2 cellular contexts compared by ENCODE assay signal in the genomic region with DNA sequence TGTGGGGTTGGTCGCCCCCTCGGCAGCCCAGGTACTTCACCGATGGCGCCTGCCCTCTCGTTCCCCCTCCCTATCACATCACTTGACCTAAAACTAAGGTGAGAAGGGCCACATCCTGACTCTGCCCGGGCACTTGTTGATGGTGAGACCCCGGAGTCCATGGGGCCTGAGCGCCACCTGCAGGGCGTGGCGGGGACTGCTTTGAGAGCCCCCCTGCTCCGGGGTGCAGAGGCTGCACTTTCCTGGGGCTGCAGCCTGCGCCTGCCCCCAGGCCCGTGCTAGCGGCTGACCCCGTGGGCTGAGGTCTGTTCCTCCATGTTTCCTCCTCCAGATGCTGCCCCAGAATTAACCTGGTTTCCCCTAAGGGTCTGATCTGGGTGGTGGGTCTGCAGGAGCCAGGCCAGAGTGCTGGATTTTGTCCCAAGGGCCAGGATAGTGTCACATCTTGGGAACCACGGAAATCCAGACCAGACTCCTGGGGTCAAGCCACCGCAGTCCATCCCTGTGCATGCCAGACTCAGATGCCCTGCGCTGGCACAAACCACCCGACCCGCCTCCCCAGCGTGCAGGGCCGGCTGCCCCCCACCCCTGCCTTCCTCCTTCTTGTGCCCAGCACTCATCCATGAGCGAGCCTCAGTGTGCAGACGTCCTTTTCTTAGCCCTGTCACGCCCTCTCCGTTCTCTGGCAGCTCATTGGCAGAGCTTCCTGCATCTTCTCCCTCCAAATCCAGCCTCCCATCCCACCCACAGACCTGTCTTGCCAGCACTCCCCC.
TF ChIP-seq lines count a peak whose summit lies in the region.

No MANE protein-coding gene starts in this region.

TF ChIP-seq in SK-N-SH, 30 proteins besides CTCF, POLR2A, EP300 and RAD21 (continued from another document):
- 0 out of 2 replicates have a peak, but pooled peaks have one; percentile 1 for TF ChIP-seq POLR2AphosphoS5 (IDR thresholded peaks at IDR 0.05; ENCODE audit: low read depth, low read length)
- no peak for TF ChIP-seq CHD2 (IDR thresholded peaks at IDR 0.05; ENCODE audit: low read length, partially characterized antibody)
- TF ChIP-seq, protein P1, sequence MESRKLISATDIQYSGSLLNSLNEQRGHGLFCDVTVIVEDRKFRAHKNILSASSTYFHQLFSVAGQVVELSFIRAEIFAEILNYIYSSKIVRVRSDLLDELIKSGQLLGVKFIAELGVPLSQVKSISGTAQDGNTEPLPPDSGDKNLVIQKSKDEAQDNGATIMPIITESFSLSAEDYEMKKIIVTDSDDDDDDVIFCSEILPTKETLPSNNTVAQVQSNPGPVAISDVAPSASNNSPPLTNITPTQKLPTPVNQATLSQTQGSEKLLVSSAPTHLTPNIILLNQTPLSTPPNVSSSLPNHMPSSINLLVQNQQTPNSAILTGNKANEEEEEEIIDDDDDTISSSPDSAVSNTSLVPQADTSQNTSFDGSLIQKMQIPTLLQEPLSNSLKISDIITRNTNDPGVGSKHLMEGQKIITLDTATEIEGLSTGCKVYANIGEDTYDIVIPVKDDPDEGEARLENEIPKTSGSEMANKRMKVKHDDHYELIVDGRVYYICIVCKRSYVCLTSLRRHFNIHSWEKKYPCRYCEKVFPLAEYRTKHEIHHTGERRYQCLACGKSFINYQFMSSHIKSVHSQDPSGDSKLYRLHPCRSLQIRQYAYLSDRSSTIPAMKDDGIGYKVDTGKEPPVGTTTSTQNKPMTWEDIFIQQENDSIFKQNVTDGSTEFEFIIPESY (IDR thresholded peaks at IDR 0.05; ENCODE audit: borderline replicate concordance, low read depth), result no peak
- peak; percentile 65 for TF ChIP-seq SMC3 (IDR thresholded peaks at IDR 0.05; ENCODE audit: low read depth, low read length)
- TF ChIP-seq USF1 (IDR thresholded peaks at IDR 0.05; ENCODE audit: borderline replicate concordance, low read depth), result no peak
- no peak for TF ChIP-seq IRF3 (IDR thresholded peaks at IDR 0.05; ENCODE audit: low read depth, low read length)
- TF ChIP-seq GATA2 (CRISPR knock-in tag; IDR thresholded peaks at IDR 0.05), result no peak

TF ChIP-seq in SK-N-SH treated with all-trans-retinoic acid at 6 μM for 48 hours, 23 proteins besides CTCF, POLR2A, EP300 and RAD21 (continued from another document):
- TF ChIP-seq ESRRG (CRISPR knock-in tag; IDR thresholded peaks at IDR 0.05) (no peak), ARNTL (CRISPR knock-in tag; IDR thresholded peaks at IDR 0.05; ENCODE audit: borderline replicate concordance, low read depth) (no peak), CSDC2 (CRISPR knock-in tag; IDR thresholded peaks at IDR 0.05) (no peak), PPARA (CRISPR knock-in tag; IDR thresholded peaks at IDR 0.05; ENCODE audit: borderline replicate concordance) (no peak), PATZ1 (CRISPR knock-in tag; IDR thresholded peaks at IDR 0.05; ENCODE audit: borderline replicate concordance) (no peak), ZFP3 (CRISPR knock-in tag; IDR thresholded peaks at IDR 0.05) (no peak), ZFP30 (CRISPR knock-in tag; IDR thresholded peaks at IDR 0.05) (no peak)
- TF ChIP-seq, protein P2, sequence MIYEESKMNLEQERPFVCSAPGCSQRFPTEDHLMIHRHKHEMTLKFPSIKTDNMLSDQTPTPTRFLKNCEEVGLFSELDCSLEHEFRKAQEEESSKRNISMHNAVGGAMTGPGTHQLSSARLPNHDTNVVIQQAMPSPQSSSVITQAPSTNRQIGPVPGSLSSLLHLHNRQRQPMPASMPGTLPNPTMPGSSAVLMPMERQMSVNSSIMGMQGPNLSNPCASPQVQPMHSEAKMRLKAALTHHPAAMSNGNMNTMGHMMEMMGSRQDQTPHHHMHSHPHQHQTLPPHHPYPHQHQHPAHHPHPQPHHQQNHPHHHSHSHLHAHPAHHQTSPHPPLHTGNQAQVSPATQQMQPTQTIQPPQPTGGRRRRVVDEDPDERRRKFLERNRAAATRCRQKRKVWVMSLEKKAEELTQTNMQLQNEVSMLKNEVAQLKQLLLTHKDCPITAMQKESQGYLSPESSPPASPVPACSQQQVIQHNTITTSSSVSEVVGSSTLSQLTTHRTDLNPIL (CRISPR knock-in tag; IDR thresholded peaks at IDR 0.05; ENCODE audit: low read depth), result no peak
- TF ChIP-seq, protein P3, sequence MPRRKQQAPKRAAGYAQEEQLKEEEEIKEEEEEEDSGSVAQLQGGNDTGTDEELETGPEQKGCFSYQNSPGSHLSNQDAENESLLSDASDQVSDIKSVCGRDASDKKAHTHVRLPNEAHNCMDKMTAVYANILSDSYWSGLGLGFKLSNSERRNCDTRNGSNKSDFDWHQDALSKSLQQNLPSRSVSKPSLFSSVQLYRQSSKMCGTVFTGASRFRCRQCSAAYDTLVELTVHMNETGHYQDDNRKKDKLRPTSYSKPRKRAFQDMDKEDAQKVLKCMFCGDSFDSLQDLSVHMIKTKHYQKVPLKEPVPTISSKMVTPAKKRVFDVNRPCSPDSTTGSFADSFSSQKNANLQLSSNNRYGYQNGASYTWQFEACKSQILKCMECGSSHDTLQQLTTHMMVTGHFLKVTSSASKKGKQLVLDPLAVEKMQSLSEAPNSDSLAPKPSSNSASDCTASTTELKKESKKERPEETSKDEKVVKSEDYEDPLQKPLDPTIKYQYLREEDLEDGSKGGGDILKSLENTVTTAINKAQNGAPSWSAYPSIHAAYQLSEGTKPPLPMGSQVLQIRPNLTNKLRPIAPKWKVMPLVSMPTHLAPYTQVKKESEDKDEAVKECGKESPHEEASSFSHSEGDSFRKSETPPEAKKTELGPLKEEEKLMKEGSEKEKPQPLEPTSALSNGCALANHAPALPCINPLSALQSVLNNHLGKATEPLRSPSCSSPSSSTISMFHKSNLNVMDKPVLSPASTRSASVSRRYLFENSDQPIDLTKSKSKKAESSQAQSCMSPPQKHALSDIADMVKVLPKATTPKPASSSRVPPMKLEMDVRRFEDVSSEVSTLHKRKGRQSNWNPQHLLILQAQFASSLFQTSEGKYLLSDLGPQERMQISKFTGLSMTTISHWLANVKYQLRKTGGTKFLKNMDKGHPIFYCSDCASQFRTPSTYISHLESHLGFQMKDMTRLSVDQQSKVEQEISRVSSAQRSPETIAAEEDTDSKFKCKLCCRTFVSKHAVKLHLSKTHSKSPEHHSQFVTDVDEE (CRISPR knock-in tag; IDR thresholded peaks at IDR 0.05), result no peak
